1 cellular context compared by ENCODE assay signal in genomic region chr16:8678068-8678927, GRCh38.
TF ChIP-seq lines count a peak whose summit lies in the region.

No MANE protein-coding gene starts in this region.

TF ChIP-seq in HepG2, 621 proteins besides CTCF, POLR2A, EP300 and RAD21 (continued from another document and continues in another):
- TF ChIP-seq TEF (CRISPR knock-in tag; IDR thresholded peaks at IDR 0.05) = peak; percentile 76; the same call in 1 of the 2 replicates
- peak; percentile 41; the same call in 1 of the 2 replicates for TF ChIP-seq DRAP1 (CRISPR knock-in tag; IDR thresholded peaks at IDR 0.05)
- no peak for TF ChIP-seq ZBTB21 (CRISPR knock-in tag; IDR thresholded peaks at IDR 0.05)
- no peak for TF ChIP-seq ZSCAN21 (CRISPR knock-in tag; IDR thresholded peaks at IDR 0.05; ENCODE audit: borderline replicate concordance)
- TF ChIP-seq MLLT10 (CRISPR knock-in tag; IDR thresholded peaks at IDR 0.05) = no peak
- no peak for TF ChIP-seq SOX6 (IDR thresholded peaks at IDR 0.05)
- TF ChIP-seq SOX6 (CRISPR knock-in tag; IDR thresholded peaks at IDR 0.05) = peak; percentile 82; the same call in 1 of the 2 replicates
- TF ChIP-seq ZMYM2 (CRISPR knock-in tag; IDR thresholded peaks at IDR 0.05) = peak; percentile 54; the same call in 1 of the 2 replicates
- TF ChIP-seq ZNF562 (CRISPR knock-in tag; IDR thresholded peaks at IDR 0.05; ENCODE audit: borderline replicate concordance) = no peak
- TF ChIP-seq MAX (IDR thresholded peaks at IDR 0.05) = peak; percentile 59
- TF ChIP-seq FOXP4 (CRISPR knock-in tag; IDR thresholded peaks at IDR 0.05) = peak; percentile 80
- no peak for TF ChIP-seq ZNF570 (CRISPR knock-in tag; IDR thresholded peaks at IDR 0.05; ENCODE audit: borderline replicate concordance)
- no peak; the same call in 1 of the 2 replicates for TF ChIP-seq PRDM10 (CRISPR knock-in tag; IDR thresholded peaks at IDR 0.05; ENCODE audit: low read depth)
- no peak for TF ChIP-seq USF2 (IDR thresholded peaks at IDR 0.05; ENCODE audit: low read depth, low read length)
- no peak for TF ChIP-seq USF2 (CRISPR knock-in tag; IDR thresholded peaks at IDR 0.05; ENCODE audit: borderline replicate concordance)
- TF ChIP-seq ZNF432 (CRISPR knock-in tag; IDR thresholded peaks at IDR 0.05; ENCODE audit: borderline replicate concordance) = no peak
- TF ChIP-seq SP5 (CRISPR knock-in tag; IDR thresholded peaks at IDR 0.05; ENCODE audit: borderline replicate concordance, low read depth) = peak; percentile 52; the same call in 1 of the 2 replicates
- TF ChIP-seq SKIL (CRISPR knock-in tag; IDR thresholded peaks at IDR 0.05; ENCODE audit: borderline replicate concordance) = peak; percentile 74
- no peak for TF ChIP-seq MEIS1 (CRISPR knock-in tag; IDR thresholded peaks at IDR 0.05; ENCODE audit: borderline replicate concordance)
- TF ChIP-seq POLR2AphosphoS5 (IDR thresholded peaks at IDR 0.05; ENCODE audit: low read depth, low read length) = no peak
- TF ChIP-seq ZBTB20 (CRISPR knock-in tag; IDR thresholded peaks at IDR 0.05; ENCODE audit: borderline replicate concordance, low read depth) = peak; percentile 95
- 0 out of 2 replicates have a peak, but pooled peaks have one; percentile 26 for TF ChIP-seq KDM6A (CRISPR knock-in tag; IDR thresholded peaks at IDR 0.05; ENCODE audit: low read depth)
- TF ChIP-seq PPARG (CRISPR knock-in tag; conservative IDR thresholded peaks at IDR 0.05) = peak; percentile 75
- peak; percentile 74; the same call in 1 of the 2 replicates for TF ChIP-seq TBX3 (IDR thresholded peaks at IDR 0.05; ENCODE audit: borderline replicate concordance)
- no peak for TF ChIP-seq ZSCAN30 (CRISPR knock-in tag; IDR thresholded peaks at IDR 0.05)
- no peak for TF ChIP-seq NAIF1 (CRISPR knock-in tag; IDR thresholded peaks at IDR 0.05; ENCODE audit: borderline replicate concordance)
- no peak for TF ChIP-seq PBX2 (CRISPR knock-in tag; IDR thresholded peaks at IDR 0.05)
- no peak for TF ChIP-seq SMARCE1 (IDR thresholded peaks at IDR 0.05; ENCODE audit: borderline replicate concordance)
- TF ChIP-seq ZNF792 (CRISPR knock-in tag; IDR thresholded peaks at IDR 0.05) = peak; percentile 78
- no peak for TF ChIP-seq MTF1 (CRISPR knock-in tag; IDR thresholded peaks at IDR 0.05)
- TF ChIP-seq BHLHE40 (IDR thresholded peaks at IDR 0.05; ENCODE audit: low read length) = peak; percentile 43; the same call in 1 of the 2 replicates
- TF ChIP-seq ZNF333 (CRISPR knock-in tag; IDR thresholded peaks at IDR 0.05; ENCODE audit: borderline replicate concordance) = no peak
- no peak for TF ChIP-seq ZNF282 (IDR thresholded peaks at IDR 0.05; ENCODE audit: partially characterized antibody)
- TF ChIP-seq STAT5B (CRISPR knock-in tag; IDR thresholded peaks at IDR 0.05) = no peak
- no peak for TF ChIP-seq CHD2 (IDR thresholded peaks at IDR 0.05; ENCODE audit: low read depth, low read length)
- TF ChIP-seq ZHX1 (CRISPR knock-in tag; IDR thresholded peaks at IDR 0.05; ENCODE audit: low read depth) = no peak; the same call in 1 of the 2 replicates
